Comparison of ENCODE assay signal across 2 cellular contexts in the genomic region with DNA sequence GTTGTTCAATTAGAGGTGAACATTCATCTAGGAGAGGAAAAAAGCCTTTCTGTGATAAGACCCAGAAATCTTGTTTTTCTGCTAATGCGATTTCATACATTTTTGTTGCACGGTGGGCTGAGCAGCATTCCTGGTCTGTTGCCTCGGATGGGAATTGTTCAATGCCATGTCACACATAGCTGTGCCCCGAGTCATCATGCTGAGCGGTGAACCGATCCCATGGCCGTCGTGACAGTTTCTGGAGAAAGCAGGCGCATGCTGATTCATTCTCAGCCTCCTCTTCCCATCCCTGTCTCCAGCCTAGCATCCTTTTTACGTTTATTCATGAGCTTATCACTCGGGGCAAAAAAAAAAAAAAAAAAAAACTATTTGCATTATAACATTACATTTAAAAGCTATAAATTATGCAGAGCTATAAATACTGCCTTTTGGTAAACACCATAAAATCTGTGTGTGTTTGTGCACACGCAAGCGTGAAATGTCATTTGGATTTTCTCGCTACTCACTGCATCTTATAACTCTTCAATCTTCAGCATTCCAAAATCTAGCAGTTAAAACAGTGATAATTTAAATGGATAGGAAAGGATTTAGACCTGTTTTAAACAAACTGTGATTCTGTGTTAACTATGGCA.
TF ChIP-seq lines count a peak whose summit lies in the region.

No MANE protein-coding gene starts in this region.

TF ChIP-seq in SK-N-SH, 30 proteins besides CTCF, POLR2A, EP300 and RAD21 (continued from another document):
- TF ChIP-seq, protein P1, sequence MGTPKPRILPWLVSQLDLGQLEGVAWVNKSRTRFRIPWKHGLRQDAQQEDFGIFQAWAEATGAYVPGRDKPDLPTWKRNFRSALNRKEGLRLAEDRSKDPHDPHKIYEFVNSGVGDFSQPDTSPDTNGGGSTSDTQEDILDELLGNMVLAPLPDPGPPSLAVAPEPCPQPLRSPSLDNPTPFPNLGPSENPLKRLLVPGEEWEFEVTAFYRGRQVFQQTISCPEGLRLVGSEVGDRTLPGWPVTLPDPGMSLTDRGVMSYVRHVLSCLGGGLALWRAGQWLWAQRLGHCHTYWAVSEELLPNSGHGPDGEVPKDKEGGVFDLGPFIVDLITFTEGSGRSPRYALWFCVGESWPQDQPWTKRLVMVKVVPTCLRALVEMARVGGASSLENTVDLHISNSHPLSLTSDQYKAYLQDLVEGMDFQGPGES (IDR thresholded peaks at IDR 0.05; ENCODE audit: low read depth, low read length), result no peak
- TF ChIP-seq, protein P2, sequence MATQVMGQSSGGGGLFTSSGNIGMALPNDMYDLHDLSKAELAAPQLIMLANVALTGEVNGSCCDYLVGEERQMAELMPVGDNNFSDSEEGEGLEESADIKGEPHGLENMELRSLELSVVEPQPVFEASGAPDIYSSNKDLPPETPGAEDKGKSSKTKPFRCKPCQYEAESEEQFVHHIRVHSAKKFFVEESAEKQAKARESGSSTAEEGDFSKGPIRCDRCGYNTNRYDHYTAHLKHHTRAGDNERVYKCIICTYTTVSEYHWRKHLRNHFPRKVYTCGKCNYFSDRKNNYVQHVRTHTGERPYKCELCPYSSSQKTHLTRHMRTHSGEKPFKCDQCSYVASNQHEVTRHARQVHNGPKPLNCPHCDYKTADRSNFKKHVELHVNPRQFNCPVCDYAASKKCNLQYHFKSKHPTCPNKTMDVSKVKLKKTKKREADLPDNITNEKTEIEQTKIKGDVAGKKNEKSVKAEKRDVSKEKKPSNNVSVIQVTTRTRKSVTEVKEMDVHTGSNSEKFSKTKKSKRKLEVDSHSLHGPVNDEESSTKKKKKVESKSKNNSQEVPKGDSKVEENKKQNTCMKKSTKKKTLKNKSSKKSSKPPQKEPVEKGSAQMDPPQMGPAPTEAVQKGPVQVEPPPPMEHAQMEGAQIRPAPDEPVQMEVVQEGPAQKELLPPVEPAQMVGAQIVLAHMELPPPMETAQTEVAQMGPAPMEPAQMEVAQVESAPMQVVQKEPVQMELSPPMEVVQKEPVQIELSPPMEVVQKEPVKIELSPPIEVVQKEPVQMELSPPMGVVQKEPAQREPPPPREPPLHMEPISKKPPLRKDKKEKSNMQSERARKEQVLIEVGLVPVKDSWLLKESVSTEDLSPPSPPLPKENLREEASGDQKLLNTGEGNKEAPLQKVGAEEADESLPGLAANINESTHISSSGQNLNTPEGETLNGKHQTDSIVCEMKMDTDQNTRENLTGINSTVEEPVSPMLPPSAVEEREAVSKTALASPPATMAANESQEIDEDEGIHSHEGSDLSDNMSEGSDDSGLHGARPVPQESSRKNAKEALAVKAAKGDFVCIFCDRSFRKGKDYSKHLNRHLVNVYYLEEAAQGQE (IDR thresholded peaks at IDR 0.05; ENCODE audit: low read depth, low read length), result no peak
- no peak for TF ChIP-seq NFIC (IDR thresholded peaks at IDR 0.05; ENCODE audit: borderline replicate concordance)
- no peak for TF ChIP-seq RXRA (IDR thresholded peaks at IDR 0.05; ENCODE audit: borderline replicate concordance, low read depth)
- no peak for TF ChIP-seq JUND (IDR thresholded peaks at IDR 0.05)
- TF ChIP-seq FOSL2 (IDR thresholded peaks at IDR 0.05; ENCODE audit: borderline replicate concordance, low read depth), result no peak
- TF ChIP-seq TCF12 (IDR thresholded peaks at IDR 0.05), result no peak

TF ChIP-seq in SK-N-SH treated with all-trans-retinoic acid at 6 μM for 48 hours, 23 proteins besides CTCF, POLR2A, EP300 and RAD21 (continued from another document):
- TF ChIP-seq, protein P3, sequence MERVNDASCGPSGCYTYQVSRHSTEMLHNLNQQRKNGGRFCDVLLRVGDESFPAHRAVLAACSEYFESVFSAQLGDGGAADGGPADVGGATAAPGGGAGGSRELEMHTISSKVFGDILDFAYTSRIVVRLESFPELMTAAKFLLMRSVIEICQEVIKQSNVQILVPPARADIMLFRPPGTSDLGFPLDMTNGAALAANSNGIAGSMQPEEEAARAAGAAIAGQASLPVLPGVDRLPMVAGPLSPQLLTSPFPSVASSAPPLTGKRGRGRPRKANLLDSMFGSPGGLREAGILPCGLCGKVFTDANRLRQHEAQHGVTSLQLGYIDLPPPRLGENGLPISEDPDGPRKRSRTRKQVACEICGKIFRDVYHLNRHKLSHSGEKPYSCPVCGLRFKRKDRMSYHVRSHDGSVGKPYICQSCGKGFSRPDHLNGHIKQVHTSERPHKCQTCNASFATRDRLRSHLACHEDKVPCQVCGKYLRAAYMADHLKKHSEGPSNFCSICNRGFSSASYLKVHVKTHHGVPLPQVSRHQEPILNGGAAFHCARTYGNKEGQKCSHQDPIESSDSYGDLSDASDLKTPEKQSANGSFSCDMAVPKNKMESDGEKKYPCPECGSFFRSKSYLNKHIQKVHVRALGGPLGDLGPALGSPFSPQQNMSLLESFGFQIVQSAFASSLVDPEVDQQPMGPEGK (CRISPR knock-in tag; IDR thresholded peaks at IDR 0.05; ENCODE audit: borderline replicate concordance), result no peak
